ENCODE assay signal across 13 cellular contexts in the genomic region with DNA sequence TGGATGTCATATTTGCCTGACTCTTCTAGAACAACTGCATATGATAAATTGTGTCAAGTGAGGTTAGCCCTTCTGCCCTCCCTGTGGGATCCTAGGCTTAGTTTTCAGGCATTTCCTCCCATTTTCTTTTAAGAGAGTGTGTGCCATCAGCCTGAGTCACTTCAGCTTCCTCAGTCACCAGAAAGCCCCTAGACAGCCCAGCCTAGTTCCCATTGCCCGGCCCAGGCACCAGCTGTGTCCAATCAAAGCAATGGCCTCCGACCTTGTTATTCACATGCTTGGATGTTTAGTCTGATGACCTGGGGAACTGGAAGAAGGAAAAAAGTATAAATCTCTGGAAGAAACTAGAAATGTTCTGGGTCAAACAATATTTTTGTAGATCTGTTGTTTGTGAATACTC.
DNase-seq lines count a peak whose midpoint lies in the region; ATAC-seq and TF ChIP-seq lines count a peak whose summit lies in the region.
"Had no signal": no experiment of that assay in that cellular context is flagged by ENCODE, and none has a peak within 500 bp of the region (broad histone marks: within the 10 kb centered on the region; RNA-seq: fewer than 3 reads in every experiment).

No MANE protein-coding gene starts in this region.

- H3K36me3 ChIP-seq in adipocyte (ENCODE audit: control insufficient read depth, insufficient read depth, low read length, severe bottlenecking) = no peaks in the 10 kb centered on the region
- H3K36me3 ChIP-seq: vagina had no signal

- DNase-seq in GM04504 (ENCODE audit: low read depth) (peak; percentile 39), adipocyte (ENCODE audit: low read depth) (peak; percentile 73), left cardiac atrium (peak; percentile 36), skeletal muscle cell (ENCODE audit: low read depth) (peak; percentile 60), GM10266 (ENCODE audit: extremely low spot score) (no peak)
- no peak for DNase-seq in activated T-cell treated with anti-CD3 and anti-CD28 coated beads, Interleukin-2, amount 50 U/mL, for 1 hour
- DNase-seq: activated CD4-positive, alpha-beta T cell treated with anti-CD3 and anti-CD28 coated beads, Interleukin-2, amount 50 U/mL, for 48 hours; DMS79; NCI-H2029 treated with DMSO at 0.1 percent for 48 hours; SHP77 had no signal

- intact Hi-C loops in left cardiac atrium (cut with DNase I) = no loop called here

- peak in 1 of 2 donors; percentile 87 for ATAC-seq in left cardiac atrium
- no peak for ATAC-seq in GM19324 (IDR thresholded peaks at IDR 0.05; ENCODE audit: low FRiP score, unreplicated experiment)
- ATAC-seq in GM21619 (IDR thresholded peaks at IDR 0.05; ENCODE audit: unreplicated experiment) = no peak

- H3K4me3 ChIP-seq in adipocyte (ENCODE audit: low read length) = no peak overlapping the region
- no peak overlapping the region for H3K4me3 ChIP-seq in skeletal muscle cell (ENCODE audit: low read depth, low read length)
- H3K4me3 ChIP-seq: vagina had no signal

- peaks cover 11% of the 10 kb centered on the region for H3K4me1 ChIP-seq in adipocyte (ENCODE audit: control insufficient read depth, insufficient read depth, low read length)

- TF ChIP-seq CTCF in GM10266 (IDR thresholded peaks at IDR 0.05; ENCODE audit: control insufficient read depth, insufficient read depth, low read depth, missing control alignments) = no peak

- H3K9ac ChIP-seq in adipocyte (ENCODE audit: low read length) = no peak overlapping the region

- no peaks in the 10 kb centered on the region for H3K9me3 ChIP-seq in adipocyte (ENCODE audit: control insufficient read depth, low read length)
- H3K9me3 ChIP-seq: vagina had no signal

- no peaks in the 10 kb centered on the region for H3K27me3 ChIP-seq in adipocyte (replicated peaks; ENCODE audit: control insufficient read depth, insufficient read depth, low read length)
- H3K27me3 ChIP-seq: vagina had no signal

Comparison
In these comparisons a context has a peak if more than half of its experiments do, and no peak if none do; other contexts are left out.
1. DNase-seq: peak in GM04504 (single experiment), adipocyte (single experiment), left cardiac atrium (single experiment) and skeletal muscle cell (single experiment); none in GM10266 (single experiment) and activated T-cell treated with anti-CD3 and anti-CD28 coated beads, Interleukin-2, amount 50 U/mL, for 1 hour (single experiment).